In the genomic region with DNA sequence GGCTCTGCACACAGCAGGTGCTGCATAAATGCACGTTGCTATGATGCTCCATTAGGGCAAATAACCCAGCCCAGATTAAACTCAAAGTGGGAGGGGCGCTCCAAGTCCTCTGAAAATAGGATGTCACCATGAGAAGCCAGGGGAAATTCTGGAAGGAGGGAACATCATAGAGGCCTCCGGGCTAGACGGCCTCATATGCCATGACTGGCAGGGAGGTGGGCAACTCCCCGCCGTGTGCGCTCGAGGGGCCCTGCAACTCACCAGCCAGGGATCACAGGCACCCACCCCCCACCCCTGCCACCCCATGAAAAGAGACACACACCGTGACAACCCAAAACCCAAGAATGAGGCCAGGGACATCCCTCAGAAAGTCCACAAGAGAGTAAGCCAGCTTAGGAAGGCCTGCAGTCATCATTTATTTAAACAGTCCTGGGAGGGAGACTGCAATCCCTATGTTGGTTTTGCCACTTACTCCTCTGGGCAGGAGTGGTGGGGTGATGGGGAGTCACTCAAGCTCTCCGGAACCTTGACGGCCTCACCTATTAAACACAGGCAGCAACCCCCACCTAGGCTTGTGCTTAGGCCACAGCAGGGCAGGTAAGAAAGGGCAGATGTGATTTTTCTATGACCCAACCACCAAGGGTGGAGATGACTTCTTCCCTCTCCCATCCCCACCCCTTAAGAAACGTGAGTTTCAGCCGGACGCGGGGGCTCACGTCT, we compare ENCODE assay signal across 3 cellular contexts.
TF ChIP-seq lines count a peak whose summit lies in the region.

No MANE protein-coding gene starts in this region.

TF ChIP-seq in IMR-90, 13 proteins besides CTCF, POLR2A, EP300 and RAD21:
- TF ChIP-seq RCOR1 (IDR thresholded peaks at IDR 0.05; ENCODE audit: insufficient replicate concordance, low read length) (no peak), MAZ (IDR thresholded peaks at IDR 0.05; ENCODE audit: borderline replicate concordance, low read depth, low read length) (no peak)
- TF ChIP-seq, protein P1, sequence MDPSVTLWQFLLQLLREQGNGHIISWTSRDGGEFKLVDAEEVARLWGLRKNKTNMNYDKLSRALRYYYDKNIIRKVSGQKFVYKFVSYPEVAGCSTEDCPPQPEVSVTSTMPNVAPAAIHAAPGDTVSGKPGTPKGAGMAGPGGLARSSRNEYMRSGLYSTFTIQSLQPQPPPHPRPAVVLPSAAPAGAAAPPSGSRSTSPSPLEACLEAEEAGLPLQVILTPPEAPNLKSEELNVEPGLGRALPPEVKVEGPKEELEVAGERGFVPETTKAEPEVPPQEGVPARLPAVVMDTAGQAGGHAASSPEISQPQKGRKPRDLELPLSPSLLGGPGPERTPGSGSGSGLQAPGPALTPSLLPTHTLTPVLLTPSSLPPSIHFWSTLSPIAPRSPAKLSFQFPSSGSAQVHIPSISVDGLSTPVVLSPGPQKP (IDR thresholded peaks at IDR 0.05; ENCODE audit: borderline replicate concordance, low read depth, low read length), result no peak

TF ChIP-seq in GM12878, 131 proteins besides CTCF, POLR2A, EP300 and RAD21 (continues in another document):
- TF ChIP-seq FOXM1 (IDR thresholded peaks at IDR 0.05; ENCODE audit: low read depth, low read length), result no peak
- no peak for TF ChIP-seq SMAD5 (IDR thresholded peaks at IDR 0.05; ENCODE audit: low read depth)
- no peak for TF ChIP-seq ZNF384 (IDR thresholded peaks at IDR 0.05; ENCODE audit: borderline replicate concordance, low read depth, low read length)
- no peak for TF ChIP-seq CUX1 (IDR thresholded peaks at IDR 0.05; ENCODE audit: insufficient replicate concordance, low read depth, low read length)
- TF ChIP-seq, protein P2, sequence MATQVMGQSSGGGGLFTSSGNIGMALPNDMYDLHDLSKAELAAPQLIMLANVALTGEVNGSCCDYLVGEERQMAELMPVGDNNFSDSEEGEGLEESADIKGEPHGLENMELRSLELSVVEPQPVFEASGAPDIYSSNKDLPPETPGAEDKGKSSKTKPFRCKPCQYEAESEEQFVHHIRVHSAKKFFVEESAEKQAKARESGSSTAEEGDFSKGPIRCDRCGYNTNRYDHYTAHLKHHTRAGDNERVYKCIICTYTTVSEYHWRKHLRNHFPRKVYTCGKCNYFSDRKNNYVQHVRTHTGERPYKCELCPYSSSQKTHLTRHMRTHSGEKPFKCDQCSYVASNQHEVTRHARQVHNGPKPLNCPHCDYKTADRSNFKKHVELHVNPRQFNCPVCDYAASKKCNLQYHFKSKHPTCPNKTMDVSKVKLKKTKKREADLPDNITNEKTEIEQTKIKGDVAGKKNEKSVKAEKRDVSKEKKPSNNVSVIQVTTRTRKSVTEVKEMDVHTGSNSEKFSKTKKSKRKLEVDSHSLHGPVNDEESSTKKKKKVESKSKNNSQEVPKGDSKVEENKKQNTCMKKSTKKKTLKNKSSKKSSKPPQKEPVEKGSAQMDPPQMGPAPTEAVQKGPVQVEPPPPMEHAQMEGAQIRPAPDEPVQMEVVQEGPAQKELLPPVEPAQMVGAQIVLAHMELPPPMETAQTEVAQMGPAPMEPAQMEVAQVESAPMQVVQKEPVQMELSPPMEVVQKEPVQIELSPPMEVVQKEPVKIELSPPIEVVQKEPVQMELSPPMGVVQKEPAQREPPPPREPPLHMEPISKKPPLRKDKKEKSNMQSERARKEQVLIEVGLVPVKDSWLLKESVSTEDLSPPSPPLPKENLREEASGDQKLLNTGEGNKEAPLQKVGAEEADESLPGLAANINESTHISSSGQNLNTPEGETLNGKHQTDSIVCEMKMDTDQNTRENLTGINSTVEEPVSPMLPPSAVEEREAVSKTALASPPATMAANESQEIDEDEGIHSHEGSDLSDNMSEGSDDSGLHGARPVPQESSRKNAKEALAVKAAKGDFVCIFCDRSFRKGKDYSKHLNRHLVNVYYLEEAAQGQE (IDR thresholded peaks at IDR 0.05; ENCODE audit: low read depth, low read length), result no peak
- no peak for TF ChIP-seq IKZF2 (IDR thresholded peaks at IDR 0.05)
- no peak for TF ChIP-seq STAT1 (conservative IDR thresholded peaks at IDR 0.05)
- no peak for TF ChIP-seq CBX3 (IDR thresholded peaks at IDR 0.05; ENCODE audit: borderline replicate concordance, low read depth)
- no peak for TF ChIP-seq JUND (IDR thresholded peaks at IDR 0.05; ENCODE audit: low read depth, low read length)
- TF ChIP-seq, protein P3, sequence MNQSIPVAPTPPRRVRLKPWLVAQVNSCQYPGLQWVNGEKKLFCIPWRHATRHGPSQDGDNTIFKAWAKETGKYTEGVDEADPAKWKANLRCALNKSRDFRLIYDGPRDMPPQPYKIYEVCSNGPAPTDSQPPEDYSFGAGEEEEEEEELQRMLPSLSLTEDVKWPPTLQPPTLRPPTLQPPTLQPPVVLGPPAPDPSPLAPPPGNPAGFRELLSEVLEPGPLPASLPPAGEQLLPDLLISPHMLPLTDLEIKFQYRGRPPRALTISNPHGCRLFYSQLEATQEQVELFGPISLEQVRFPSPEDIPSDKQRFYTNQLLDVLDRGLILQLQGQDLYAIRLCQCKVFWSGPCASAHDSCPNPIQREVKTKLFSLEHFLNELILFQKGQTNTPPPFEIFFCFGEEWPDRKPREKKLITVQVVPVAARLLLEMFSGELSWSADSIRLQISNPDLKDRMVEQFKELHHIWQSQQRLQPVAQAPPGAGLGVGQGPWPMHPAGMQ (IDR thresholded peaks at IDR 0.05; ENCODE audit: borderline replicate concordance), result no peak
- no peak for TF ChIP-seq MYC (IDR thresholded peaks at IDR 0.05; ENCODE audit: insufficient read depth, insufficient read length, insufficient replicate concordance, low read length, severe bottlenecking)
- TF ChIP-seq CREM (IDR thresholded peaks at IDR 0.05; ENCODE audit: low read depth), result no peak

TF ChIP-seq in HEK293T, 16 proteins besides CTCF, POLR2A, EP300 and RAD21:
- TF ChIP-seq NFRKB (IDR thresholded peaks at IDR 0.05) (no peak), HDGF (IDR thresholded peaks at IDR 0.05; ENCODE audit: borderline replicate concordance) (no peak), ARNT (IDR thresholded peaks at IDR 0.05) (no peak), FOXM1 (IDR thresholded peaks at IDR 0.05; ENCODE audit: borderline replicate concordance) (no peak), ELF4 (IDR thresholded peaks at IDR 0.05) (no peak), LEF1 (IDR thresholded peaks at IDR 0.05; ENCODE audit: borderline replicate concordance) (no peak), TARDBP (IDR thresholded peaks at IDR 0.05) (no peak), FOXA1 (IDR thresholded peaks at IDR 0.05) (no peak)
- TF ChIP-seq, protein P4, sequence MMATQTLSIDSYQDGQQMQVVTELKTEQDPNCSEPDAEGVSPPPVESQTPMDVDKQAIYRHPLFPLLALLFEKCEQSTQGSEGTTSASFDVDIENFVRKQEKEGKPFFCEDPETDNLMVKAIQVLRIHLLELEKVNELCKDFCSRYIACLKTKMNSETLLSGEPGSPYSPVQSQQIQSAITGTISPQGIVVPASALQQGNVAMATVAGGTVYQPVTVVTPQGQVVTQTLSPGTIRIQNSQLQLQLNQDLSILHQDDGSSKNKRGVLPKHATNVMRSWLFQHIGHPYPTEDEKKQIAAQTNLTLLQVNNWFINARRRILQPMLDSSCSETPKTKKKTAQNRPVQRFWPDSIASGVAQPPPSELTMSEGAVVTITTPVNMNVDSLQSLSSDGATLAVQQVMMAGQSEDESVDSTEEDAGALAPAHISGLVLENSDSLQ (IDR thresholded peaks at IDR 0.05), result no peak
